In the genomic region with DNA sequence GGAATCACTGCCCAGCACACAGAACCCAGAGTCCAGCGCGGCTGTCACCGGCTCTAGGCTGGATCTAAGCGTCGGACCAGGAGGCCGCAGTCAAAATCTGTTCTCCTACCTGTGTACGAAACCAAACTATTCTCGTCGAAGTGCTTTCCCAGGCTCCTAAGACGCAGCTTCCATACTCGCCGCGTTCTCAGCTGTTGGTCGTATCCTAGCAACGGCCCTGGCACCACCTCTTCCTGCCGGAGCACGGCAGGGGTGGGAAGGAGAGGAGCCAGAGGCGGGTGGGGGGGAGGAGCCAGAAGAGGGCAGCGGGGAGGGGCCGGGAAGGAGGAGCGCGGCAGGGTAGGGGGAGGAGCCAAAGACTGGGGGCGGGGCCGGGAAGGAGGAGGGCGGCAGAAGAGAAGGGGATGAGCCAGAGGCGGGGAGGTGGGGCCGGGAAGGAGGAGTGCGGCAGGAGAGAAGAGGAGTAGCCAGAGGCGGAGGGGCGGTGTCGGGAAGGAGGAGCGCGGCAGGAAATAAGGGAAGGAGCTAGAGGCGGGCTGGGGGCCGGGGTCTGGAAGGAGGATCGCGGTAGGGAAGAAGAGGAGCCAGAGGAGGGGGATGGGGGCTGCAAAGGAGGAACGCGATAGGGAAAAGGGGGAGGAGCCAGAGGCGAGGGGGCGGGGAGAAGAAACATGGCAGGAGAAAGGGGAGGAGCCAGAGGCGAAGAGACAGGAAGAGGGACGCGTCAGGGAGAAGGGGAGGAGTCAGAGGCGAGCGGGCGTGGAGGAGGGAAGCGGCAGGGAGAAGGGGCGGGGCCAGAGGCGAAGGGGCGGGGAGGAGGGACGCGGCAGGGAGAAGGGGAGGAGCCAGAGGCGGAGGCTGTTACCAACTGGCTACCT, we compare ENCODE assay signal across 7 cellular contexts. TPM values are rescaled to one million over a fixed set of nuclear protein-coding genes. Genes with fewer than 3 reads are reported as not detected.
DNase-seq lines count a peak whose midpoint lies in the region; ATAC-seq and TF ChIP-seq lines count a peak whose summit lies in the region.

A gene (minus strand): TSS at position 213 of the 878 bp plus-strand sequence. CDS start 22,255 bp downstream, outside the sequence.

- no peaks in the 10 kb centered on the region for H3K9me2 ChIP-seq in hepatocyte (replicated peaks; ENCODE audit: insufficient read depth)

- H3K4me2 ChIP-seq in hepatocyte: peak within 1 kb of the TSS; percentile 87

- H3K36me3 ChIP-seq in hepatocyte (replicated peaks; ENCODE audit: insufficient read depth, low read depth): no peaks in the 10 kb centered on the region

- TF ChIP-seq POLR2A in GM18505 (IDR thresholded peaks at IDR 0.05; ENCODE audit: borderline replicate concordance, extremely low read depth, insufficient read depth, insufficient read length): no peak

- in situ Hi-C loops in astrocyte of the cerebellum (cut with HindIII; ENCODE audit: low sequenced_read_pairs): no loop called here

- no peaks in the 10 kb centered on the region for H3K4me1 ChIP-seq in hepatocyte (ENCODE audit: insufficient read depth)

- peak within 1 kb of the TSS; percentile 59 for H2AFZ ChIP-seq in hepatocyte

- no peaks in the 10 kb centered on the region for H3K9me3 ChIP-seq in hepatocyte (ENCODE audit: low read depth)

- TF ChIP-seq CTCF in astrocyte of the cerebellum (IDR thresholded peaks at IDR 0.05; ENCODE audit: low read depth, low read length, missing control alignments) (no peak), hepatocyte (IDR thresholded peaks at IDR 0.05; ENCODE audit: poor library complexity) (no peak)

- no peaks in the 10 kb centered on the region for H4K20me1 ChIP-seq in hepatocyte (ENCODE audit: insufficient read depth, poor library complexity, severe bottlenecking)

- H3K27ac ChIP-seq in hepatocyte: peak within 1 kb of the TSS; percentile 84

- ATAC-seq in GM18505 (IDR thresholded peaks at IDR 0.05; ENCODE audit: unreplicated experiment): peak; percentile 86
- ATAC-seq in HG02970 (IDR thresholded peaks at IDR 0.05; ENCODE audit: low FRiP score, unreplicated experiment): peak; percentile 85

- 0% methylated on average over 16 of the region's 54 CpGs for WGBS in hepatocyte (ENCODE audit: low lambda C conversion rate, missing lambda C conversion rate)

- H3K4me3 ChIP-seq in astrocyte of the cerebellum (ENCODE audit: low read depth, low read length) (peak within 1 kb of the TSS; percentile 70), hepatocyte (peak within 1 kb of the TSS; percentile 31)

- H3K79me2 ChIP-seq in hepatocyte: no peaks in the 10 kb centered on the region

- DNase-seq in NCI-H1930 (lab: John Stamatoyannopoulos, UW) (peak; percentile 58 to 61), T-helper 22 cell (ENCODE audit: low read depth) (peak; percentile 91), astrocyte of the cerebellum (ENCODE audit: low read depth) (peak; percentile 94), hepatocyte (ENCODE audit: low spot score) (peak; percentile 99), renal cortical epithelial cell (ENCODE audit: low read depth) (peak; percentile 89)

- H3K27me3 ChIP-seq in hepatocyte: peaks cover 10% of the 10 kb centered on the region

RNA-seq across cellular contexts. Expression of the gene that starts here (rescaled TPM):
- total RNA-seq in hepatocyte (1.0 and 2.2 TPM in 2 replicates), renal cortical epithelial cell (0.69 and 5.5 TPM in 2 replicates)
- polyA plus RNA-seq in hepatocyte: 0.79 and 0.97 TPM in 2 replicates

Comparison
In these comparisons a context has a peak if more than half of its experiments do, and no peak if none do; other contexts are left out.
1. Peak in every context shown above with its lines: DNase-seq, ATAC-seq, H3K4me3 ChIP-seq and H3K27ac ChIP-seq.